8 cellular contexts compared by ENCODE assay signal in the genomic region with DNA sequence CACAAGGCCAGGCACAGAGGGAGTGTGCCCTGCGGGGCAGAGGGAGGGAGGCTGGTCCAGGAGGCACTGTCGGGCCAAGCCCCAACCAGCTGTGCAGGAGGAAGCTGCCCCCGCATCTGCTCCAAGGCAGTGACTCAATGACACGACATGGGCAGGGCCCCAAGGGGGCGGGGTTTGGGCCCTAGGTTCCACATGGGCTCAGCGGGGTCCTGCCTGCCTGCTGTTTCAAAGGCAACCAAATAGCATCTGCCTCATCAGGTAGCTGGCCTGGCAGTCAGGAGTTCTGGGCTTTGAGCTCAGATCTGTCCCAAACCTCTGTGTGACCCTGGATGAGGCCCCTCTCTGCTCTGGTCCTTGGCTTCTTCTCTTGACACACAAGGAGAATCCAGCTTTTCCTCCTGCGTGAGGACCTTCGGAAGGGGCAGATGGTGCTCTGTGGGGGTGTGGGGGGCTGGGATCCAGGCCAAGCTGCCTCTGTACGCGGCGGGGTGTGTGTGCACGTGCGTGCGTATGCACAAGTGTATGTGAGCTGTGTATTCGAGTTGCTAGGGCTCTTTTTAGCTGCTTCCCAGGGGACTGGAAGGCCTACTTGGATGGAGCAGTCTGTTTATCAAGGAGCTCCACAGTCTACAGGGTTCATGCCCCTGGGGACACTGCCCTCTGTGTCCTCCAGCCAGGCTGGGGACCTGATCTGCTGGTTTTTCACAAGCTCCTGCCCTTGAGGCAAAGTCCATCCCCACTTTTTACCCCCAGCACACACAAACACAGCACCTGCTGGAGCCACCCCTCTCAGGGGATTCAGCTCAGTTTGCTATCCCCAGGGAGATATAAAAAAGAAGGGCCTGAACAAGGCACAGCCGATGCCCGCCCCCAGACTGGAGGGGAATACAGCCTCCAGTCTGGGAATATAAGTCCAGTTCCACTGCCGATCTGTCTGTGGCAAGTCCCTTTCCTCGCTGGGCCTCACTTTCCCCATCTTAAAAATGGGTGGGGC.
DNase-seq lines count a peak whose midpoint lies in the region; ATAC-seq and TF ChIP-seq lines count a peak whose summit lies in the region.

No MANE protein-coding gene starts in this region.

- no peaks in the 10 kb centered on the region for H3K9me2 ChIP-seq in MM.1S (replicated peaks; ENCODE audit: insufficient read depth, low read length)

- H2AFZ ChIP-seq in MM.1S (ENCODE audit: low read length): no peak overlapping the region

- no peak overlapping the region for H3K9ac ChIP-seq in MM.1S (ENCODE audit: low read length)

- in situ Hi-C loops in ACHN (cut with HindIII; ENCODE audit: low pct_ligation_motif_present, low pct_unique_long_range_greater_than_20kb, low sequenced_read_pairs): no loop called here

- no peaks in the 10 kb centered on the region for H3K27me3 ChIP-seq in MM.1S (replicated peaks; ENCODE audit: insufficient read depth, low read length)

- no peak overlapping the region for H3K4me2 ChIP-seq in MM.1S (ENCODE audit: low read depth, low read length)

- H3K4me1 ChIP-seq in MM.1S (ENCODE audit: low read length): no peaks in the 10 kb centered on the region

- DNase-seq in ACHN (peak; percentile 20), NOMO-1 treated with DMSO at 0.1 percent for 48 hours (lab: John Stamatoyannopoulos, UW; ENCODE audit: unreplicated experiment) (peak; percentile 35), iPS-NIHi11 (ENCODE audit: low spot score) (peak; percentile 86), MM.1S (no peak)
- DNase-seq in activated naive CD8-positive, alpha-beta T cell treated with anti-CD3 and anti-CD28 coated beads for 36 hours: peak; percentile 84
- DNase-seq in stimulated activated CD4-positive, alpha-beta T cell treated with anti-CD3 and anti-CD28 coated beads, Interleukin-4, amount 100 ng/mL, for 48 hours (ENCODE audit: low read depth in 2 of 2): peak; percentile 56 to 66

- no peaks in the 10 kb centered on the region for H3K79me2 ChIP-seq in MM.1S (ENCODE audit: low read length)

- peak overlapping the region; percentile 25 for H3K27ac Mint-ChIP-seq in activated naive CD8-positive, alpha-beta T cell treated with anti-CD3 and anti-CD28 coated beads for 36 hours

- H3K4me3 ChIP-seq in MM.1S (ENCODE audit: low read length): no peak overlapping the region

- peaks cover 13% of the 10 kb centered on the region for H3K4me1 Mint-ChIP-seq in activated naive CD8-positive, alpha-beta T cell treated with anti-CD3 and anti-CD28 coated beads for 36 hours

- no peak overlapping the region for H3K27ac ChIP-seq in MM.1S (ENCODE audit: low read length)

- H3K36me3 ChIP-seq in MM.1S (replicated peaks; ENCODE audit: insufficient read depth, low read length): no peaks in the 10 kb centered on the region

- TF ChIP-seq CTCF in MM.1S (IDR thresholded peaks at IDR 0.05; ENCODE audit: low read length): no peak

- H3K9me3 ChIP-seq in MM.1S (replicated peaks; ENCODE audit: insufficient read depth, low read length): no peaks in the 10 kb centered on the region

- no peak overlapping the region for H3K4me3 Mint-ChIP-seq in activated naive CD8-positive, alpha-beta T cell treated with anti-CD3 and anti-CD28 coated beads for 36 hours

- H3K36me3 Mint-ChIP-seq in activated naive CD8-positive, alpha-beta T cell treated with anti-CD3 and anti-CD28 coated beads for 36 hours: no peaks in the 10 kb centered on the region

- ATAC-seq in GM18867 (IDR thresholded peaks at IDR 0.05; ENCODE audit: unreplicated experiment): peak; percentile 56
- peak; percentile 86 for ATAC-seq in HG03342 (IDR thresholded peaks at IDR 0.05; ENCODE audit: unreplicated experiment)

- no peaks in the 10 kb centered on the region for H3K27me3 Mint-ChIP-seq in activated naive CD8-positive, alpha-beta T cell treated with anti-CD3 and anti-CD28 coated beads for 36 hours

- no peaks in the 10 kb centered on the region for H3K9me3 Mint-ChIP-seq in activated naive CD8-positive, alpha-beta T cell treated with anti-CD3 and anti-CD28 coated beads for 36 hours

- no peaks in the 10 kb centered on the region for H3F3A ChIP-seq in MM.1S (ENCODE audit: insufficient read depth, low read length)

- H4K20me1 ChIP-seq in MM.1S (ENCODE audit: insufficient read depth, low read length): no peaks in the 10 kb centered on the region
